In the genomic region with DNA sequence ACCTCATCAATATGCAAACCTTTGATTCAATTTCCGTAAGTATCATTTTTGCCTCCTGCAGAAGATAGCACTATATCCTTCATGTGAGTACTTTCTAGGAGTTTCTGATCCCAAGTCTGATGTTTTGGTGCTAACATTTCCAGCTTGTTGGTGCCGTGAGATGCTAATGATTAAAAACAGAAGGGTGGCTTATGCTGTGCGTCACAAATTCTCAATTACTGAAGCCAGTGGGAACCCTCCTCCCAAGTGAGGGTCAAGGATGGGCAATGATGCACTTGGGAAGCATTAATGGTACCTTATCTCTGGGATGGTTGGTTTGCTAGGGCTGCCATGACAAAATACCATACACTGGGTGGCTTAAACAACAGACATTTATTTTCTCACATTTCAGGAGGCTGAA, we compare ENCODE assay signal across 29 cellular contexts.
"Had no signal": no experiment of that assay in that cellular context is flagged by ENCODE, and none has a peak within 500 bp of the region (broad histone marks: within the 10 kb centered on the region; RNA-seq: fewer than 3 reads in every experiment).

No MANE protein-coding gene starts in this region.

- H3K9me3 Mint-ChIP-seq: stimulated activated memory B cell treated with anti-CD40 and anti-IgM and Interleukin-4, amounts not matched to agents 10 μg/mL and 1 μg/mL and 100 μg/mL, for 72 hours; stimulated activated naive CD8-positive, alpha-beta T cell treated with anti-CD3 and anti-CD28 coated beads, Interleukin-15, Interleukin-2, amounts not matched to agents 100 ng/mL and 50 ng/mL, for 24 hours; type B pancreatic cell had no signal

- H3K4me1 ChIP-seq: stomach, suprapubic skin, testis, thyroid gland, tibial artery, transverse colon, upper lobe of left lung, upper lobe of right lung, uterus, vagina had no signal

- FAIRE-seq: urothelium cell line had no signal

- H3K4me3 Mint-ChIP-seq: stimulated activated effector memory CD8-positive, alpha-beta T cell treated with anti-CD3 and anti-CD28 coated beads, Interleukin-12 subunit alpha, Interleukin-12 subunit beta, amount 100 ng/mL, for 72 hours; stimulated activated memory B cell treated with anti-CD40 and anti-IgM and Interleukin-4, amounts not matched to agents 10 μg/mL and 1 μg/mL and 100 μg/mL, for 72 hours; stimulated activated naive B cell treated with anti-CD40 and anti-IgM and Interleukin-4, amounts not matched to agents 10 μg/mL and 1 μg/mL and 100 μg/mL, for 72 hours; stimulated activated naive CD8-positive, alpha-beta T cell treated with anti-CD3 and anti-CD28 coated beads, Interleukin-15, amount 100 ng/mL, for 72 hours; stimulated activated naive CD8-positive, alpha-beta T cell treated with anti-CD3 and anti-CD28 coated beads, Interleukin-15, Interleukin-2, amounts not matched to agents 100 ng/mL and 50 ng/mL, for 24 hours; type B pancreatic cell had no signal

- DNase-seq: stimulated activated CD4-positive, alpha-beta T cell treated with anti-CD3 and anti-CD28 coated beads, Interleukin-2, amount 100 ng/mL, for 48 hours; stimulated activated CD4-positive, alpha-beta T cell treated with anti-CD3 and anti-CD28 coated beads, Interleukin-4, amount 100 ng/mL, for 1 hour; stimulated activated CD4-positive, alpha-beta T cell treated with anti-CD3 and anti-CD28 coated beads, Interleukin-4, amount 100 ng/mL, for 24 hours; stimulated activated CD4-positive, alpha-beta T cell treated with anti-CD3 and anti-CD28 coated beads, Interleukin-4, amount 100 ng/mL, for 4 hours; stimulated activated CD8-positive, alpha-beta memory T cell treated with anti-CD3 and anti-CD28 coated beads, Interleukin-4, amount 100 ng/mL, for 48 hours; stimulated activated naive B cell treated with anti-CD40 and anti-IgM and Interleukin-4, amounts not matched to agents 10 μg/mL and 1 μg/mL and 100 μg/mL, for 72 hours; stimulated activated naive CD4-positive, alpha-beta T cell; stimulated activated naive CD4-positive, alpha-beta T cell treated with Interleukin-2 at 50 U/mL for 16 hours; stimulated activated naive CD8-positive, alpha-beta T cell treated with anti-CD3 and anti-CD28 coated beads, Interleukin-15, amount 100 ng/mL, for 72 hours; stimulated activated naive CD8-positive, alpha-beta T cell treated with anti-CD3 and anti-CD28 coated beads, Interleukin-15, Interleukin-2, amounts not matched to agents 100 U/mL and 50 U/mL, for 24 hours; stomach; substantia nigra; testis; thyroid gland; tibial artery; transverse colon; trophoblast cell; upper lobe of left lung; upper lobe of right lung; uterus had no signal

- H3K27ac ChIP-seq: stomach, suprapubic skin, testis, thoracic aorta, thyroid gland, tibial artery, tibial nerve, transverse colon, upper lobe of left lung, upper lobe of right lung, uterus, vagina had no signal

- H3K27ac Mint-ChIP-seq: stimulated activated effector memory CD8-positive, alpha-beta T cell treated with anti-CD3 and anti-CD28 coated beads, Interleukin-12 subunit alpha, Interleukin-12 subunit beta, amount 100 ng/mL, for 72 hours; stimulated activated memory B cell treated with anti-CD40 and anti-IgM and Interleukin-4, amounts not matched to agents 10 μg/mL and 1 μg/mL and 100 μg/mL, for 72 hours; stimulated activated naive B cell treated with anti-CD40 and anti-IgM and Interleukin-4, amounts not matched to agents 10 μg/mL and 1 μg/mL and 100 μg/mL, for 72 hours; stimulated activated naive CD8-positive, alpha-beta T cell treated with anti-CD3 and anti-CD28 coated beads, Interleukin-15, amount 100 ng/mL, for 72 hours; stimulated activated naive CD8-positive, alpha-beta T cell treated with anti-CD3 and anti-CD28 coated beads, Interleukin-15, Interleukin-2, amounts not matched to agents 100 ng/mL and 50 ng/mL, for 24 hours; type B pancreatic cell had no signal

- H3K36me3 ChIP-seq: stomach, suprapubic skin, thoracic aorta, thyroid gland, tibial artery, tibial nerve, transverse colon, upper lobe of left lung, upper lobe of right lung, uterus, vagina had no signal

- H3K4me3 ChIP-seq: stomach, suprapubic skin, testis, thoracic aorta, thyroid gland, tibial artery, tibial nerve, transverse colon, upper lobe of left lung, upper lobe of right lung, uterus, vagina had no signal

- H3K27me3 ChIP-seq: suprapubic skin, testis, thyroid gland, tibial nerve, upper lobe of left lung, uterus, vagina had no signal

- H3K9me3 ChIP-seq: suprapubic skin, testis, thoracic aorta, thyroid gland, uterus, vagina had no signal

- H3K4me1 Mint-ChIP-seq: stimulated activated effector memory CD8-positive, alpha-beta T cell treated with anti-CD3 and anti-CD28 coated beads, Interleukin-12 subunit alpha, Interleukin-12 subunit beta, amount 100 ng/mL, for 72 hours; stimulated activated memory B cell treated with anti-CD40 and anti-IgM and Interleukin-4, amounts not matched to agents 10 μg/mL and 1 μg/mL and 100 μg/mL, for 72 hours; stimulated activated naive B cell treated with anti-CD40 and anti-IgM and Interleukin-4, amounts not matched to agents 10 μg/mL and 1 μg/mL and 100 μg/mL, for 72 hours; stimulated activated naive CD8-positive, alpha-beta T cell treated with anti-CD3 and anti-CD28 coated beads, Interleukin-15, amount 100 ng/mL, for 72 hours had no signal

- H3K36me3 Mint-ChIP-seq: stimulated activated effector memory CD8-positive, alpha-beta T cell treated with anti-CD3 and anti-CD28 coated beads, Interleukin-12 subunit alpha, Interleukin-12 subunit beta, amount 100 ng/mL, for 72 hours; stimulated activated memory B cell treated with anti-CD40 and anti-IgM and Interleukin-4, amounts not matched to agents 10 μg/mL and 1 μg/mL and 100 μg/mL, for 72 hours; stimulated activated naive B cell treated with anti-CD40 and anti-IgM and Interleukin-4, amounts not matched to agents 10 μg/mL and 1 μg/mL and 100 μg/mL, for 72 hours; type B pancreatic cell had no signal
